8 cellular contexts compared by ENCODE assay signal in the genomic region with DNA sequence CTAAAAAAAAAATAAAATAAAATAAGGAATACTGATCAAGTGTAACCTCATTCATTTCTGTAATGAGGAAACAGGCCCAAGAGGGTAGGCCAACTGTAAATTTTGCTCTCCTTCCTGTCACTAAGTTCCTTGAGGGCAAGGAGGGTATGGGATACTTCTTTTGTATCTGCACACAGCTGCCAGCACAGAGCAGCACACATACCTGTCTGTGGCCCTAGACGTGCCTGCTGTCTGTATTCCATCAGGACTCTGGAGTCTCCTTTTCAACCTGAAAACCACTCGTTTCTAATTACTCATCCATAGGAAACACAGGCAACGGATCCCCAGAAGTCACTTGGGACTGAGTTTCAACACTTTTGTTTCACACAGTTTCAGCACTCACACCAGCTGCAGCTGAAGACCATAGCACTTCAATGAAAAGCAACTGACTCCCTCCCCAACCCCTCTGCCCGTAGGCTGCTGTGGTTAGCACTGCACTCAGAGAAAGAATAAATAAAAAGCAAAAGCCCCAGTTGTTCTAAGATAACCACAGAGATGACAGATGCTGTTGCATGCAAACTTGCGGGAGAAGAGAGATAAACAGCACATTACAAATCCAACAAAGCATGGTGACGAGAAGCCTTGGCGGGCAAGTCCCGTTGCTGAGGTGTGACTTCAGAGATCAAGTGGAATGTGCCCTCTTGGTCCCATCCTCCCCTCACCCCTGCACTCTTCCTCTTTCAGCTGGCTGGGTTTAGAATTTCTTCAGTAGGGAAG. TPM values are rescaled to one million over a fixed set of nuclear protein-coding genes. Genes with fewer than 3 reads are reported as not detected.
A peak's percentile ranks its signal among the peaks of the same experiment; 100 is the strongest.
DNase-seq lines count a peak whose midpoint lies in the region; ATAC-seq and TF ChIP-seq lines count a peak whose summit lies in the region.

No MANE protein-coding gene starts in this region.

- no peak for TF ChIP-seq POLR2A in breast epithelium (IDR thresholded peaks at IDR 0.05)

- H3K27ac ChIP-seq in naive thymus-derived CD4-positive, alpha-beta T cell (ENCODE audit: low read depth, low read length) = no peak overlapping the region
- peak overlapping the region in 1 of 2 donors; percentile 3 for H3K27ac ChIP-seq in breast epithelium

- peaks cover 59% of the 10 kb centered on the region for H3K4me1 Mint-ChIP-seq in CD14-positive monocyte
- H3K4me1 Mint-ChIP-seq in naive thymus-derived CD4-positive, alpha-beta T cell = peaks cover 27 to 47% (median 40%) of the 10 kb centered on the region in 7 donors

- POLR2A ChIA-PET in naive thymus-derived CD4-positive, alpha-beta T cell (lab: Charles Lee) = no interaction called here

- no peaks in the 10 kb centered on the region for H3K27me3 ChIP-seq in naive thymus-derived CD4-positive, alpha-beta T cell (ENCODE audit: control insufficient read depth in 2 of 2, insufficient read depth in 2 of 2, low read length in 2 of 2)
- no peaks in the 10 kb centered on the region for H3K27me3 ChIP-seq in breast epithelium

- no peak overlapping the region for H3K4me3 ChIP-seq in naive thymus-derived CD4-positive, alpha-beta T cell (ENCODE audit: low read length)
- H3K4me3 ChIP-seq in breast epithelium = no peak overlapping the region

- ATAC-seq in GM19324 (IDR thresholded peaks at IDR 0.05; ENCODE audit: low FRiP score, unreplicated experiment) (peak; percentile 63), HG03565 (IDR thresholded peaks at IDR 0.05; ENCODE audit: unreplicated experiment) (peak; percentile 86)
- peak; percentile 84 for ATAC-seq in naive thymus-derived CD4-positive, alpha-beta T cell

- intact Hi-C loops in CD14-positive monocyte (cut with micrococcal nuclease) (no loop called here), breast epithelium (cut with DNase I; ENCODE audit: low total_unique reads) (no loop called here)
- intact Hi-C loops in naive thymus-derived CD4-positive, alpha-beta T cell (cut with micrococcal nuclease) = loop anchor here (1.0 to 5.0 kb wide), 4 partner anchors 24 to 142 kb away; a partner anchor contains a TSS

- H3K27ac Mint-ChIP-seq in CD14-positive monocyte = peak overlapping the region; percentile 94 to 99 (median 96)
- peak overlapping the region; percentile 52 to 97 (median 79) for H3K27ac Mint-ChIP-seq in naive thymus-derived CD4-positive, alpha-beta T cell

- peaks cover 0 to 2% (median 1%) of the 10 kb centered on the region in 3 donors for H3K27me3 Mint-ChIP-seq in CD14-positive monocyte (ENCODE audit: low read depth in 3 of 3)
- no peaks in the 10 kb centered on the region for H3K27me3 Mint-ChIP-seq in naive thymus-derived CD4-positive, alpha-beta T cell

- DNase-seq in CD14-positive monocyte (ENCODE audit: low spot score) (peak; percentile 80), occipital lobe (lab: John Stamatoyannopoulos, UW) (no peak), breast epithelium (ENCODE audit: low spot score in 2 of 2) (no peak), T-helper 9 cell (no peak)
- DNase-seq in activated T-cell treated with anti-CD3 and anti-CD28 coated beads, Interleukin-2, amount 50 U/mL, for 48 hours = peak; percentile 41 to 52
- peak in 8 of 9 donors; percentile 17 to 61 (median 36) for DNase-seq in naive thymus-derived CD4-positive, alpha-beta T cell

- peaks cover 8 to 25% of the 10 kb centered on the region in 2 donors for H3K4me1 ChIP-seq in naive thymus-derived CD4-positive, alpha-beta T cell (ENCODE audit: control insufficient read depth in 2 of 2, insufficient read depth in 2 of 2, low read length in 2 of 2)
- no peaks in the 10 kb centered on the region for H3K4me1 ChIP-seq in breast epithelium

- H3K9me3 ChIP-seq in naive thymus-derived CD4-positive, alpha-beta T cell (ENCODE audit: control insufficient read depth in 2 of 3, low read length in 3 of 3) = peaks cover 0 to 8% (median 0%) of the 10 kb centered on the region in 3 experiments
- no peaks in the 10 kb centered on the region for H3K9me3 ChIP-seq in breast epithelium

- peak overlapping the region; percentile 66 to 69 for H3K4me3 Mint-ChIP-seq in CD14-positive monocyte
- H3K4me3 Mint-ChIP-seq in naive thymus-derived CD4-positive, alpha-beta T cell = peak overlapping the region in 9 of 10 donors; percentile 34 to 87 (median 52)

- CTCF ChIA-PET in naive thymus-derived CD4-positive, alpha-beta T cell (lab: Charles Lee) = no interaction called here

- peaks cover 0 to 50% (median 0%) of the 10 kb centered on the region in 3 experiments for H3K36me3 ChIP-seq in naive thymus-derived CD4-positive, alpha-beta T cell (ENCODE audit: control insufficient read depth in 2 of 3, insufficient read depth in 3 of 3, low read length in 3 of 3)
- no peaks in the 10 kb centered on the region for H3K36me3 ChIP-seq in breast epithelium

- TF ChIP-seq CTCF in CD14-positive monocyte (IDR thresholded peaks at IDR 0.05) = no peak
- no peak for TF ChIP-seq CTCF in breast epithelium (IDR thresholded peaks at IDR 0.05)

- peaks cover 64 to 66% of the 10 kb centered on the region in 2 donors for H3K36me3 Mint-ChIP-seq in CD14-positive monocyte
- peaks cover 30 to 71% (median 42%) of the 10 kb centered on the region in 5 donors for H3K36me3 Mint-ChIP-seq in naive thymus-derived CD4-positive, alpha-beta T cell

- peaks cover 3 to 11% (median 7%) of the 10 kb centered on the region in 7 donors for H3K9me3 Mint-ChIP-seq in CD14-positive monocyte
- peaks cover 0 to 22% (median 2%) of the 10 kb centered on the region in 11 donors for H3K9me3 Mint-ChIP-seq in naive thymus-derived CD4-positive, alpha-beta T cell

RNA-seq across cellular contexts. Expression of a gene that starts 24.9 kb away (rescaled TPM):
- polyA plus RNA-seq in CD14-positive monocyte = 1 to 10 TPM; 2.8 to 5.8 TPM
- total RNA-seq in naive thymus-derived CD4-positive, alpha-beta T cell = 10 to 100 TPM; 31.4 to 40.3 (median 39.4) TPM
- 10 to 100 TPM in 1 of 2 donors, 1 to 10 TPM in 1; 8.2 to 19.9 TPM for polyA plus RNA-seq in naive thymus-derived CD4-positive, alpha-beta T cell
- total RNA-seq in occipital lobe = 1.1 TPM
- 10 to 100 TPM in 2 of 3 donors, 1 to 10 TPM in 1; 5.3 to 17.3 (median 15.1) TPM for total RNA-seq in breast epithelium

Comparison
In these comparisons a context has a peak if more than half of its experiments do, and no peak if none do; other contexts are left out.
1. DNase-seq: peak in CD14-positive monocyte (single experiment), activated T-cell treated with anti-CD3 and anti-CD28 coated beads, Interleukin-2, amount 50 U/mL, for 48 hours (2 of 2) and naive thymus-derived CD4-positive, alpha-beta T cell (8 of 9); none in occipital lobe (single experiment), breast epithelium (0 of 2) and T-helper 9 cell (single experiment).
2. intact Hi-C loops: an anchor here in naive thymus-derived CD4-positive, alpha-beta T cell (1.0 to 5.0 kb wide); none called in CD14-positive monocyte and breast epithelium.
3. Peak in every context shown above with its lines, with median percentiles within 50 percentile points of each other: ATAC-seq.